Comparison of ENCODE assay signal across 11 cellular contexts in the genomic region with DNA sequence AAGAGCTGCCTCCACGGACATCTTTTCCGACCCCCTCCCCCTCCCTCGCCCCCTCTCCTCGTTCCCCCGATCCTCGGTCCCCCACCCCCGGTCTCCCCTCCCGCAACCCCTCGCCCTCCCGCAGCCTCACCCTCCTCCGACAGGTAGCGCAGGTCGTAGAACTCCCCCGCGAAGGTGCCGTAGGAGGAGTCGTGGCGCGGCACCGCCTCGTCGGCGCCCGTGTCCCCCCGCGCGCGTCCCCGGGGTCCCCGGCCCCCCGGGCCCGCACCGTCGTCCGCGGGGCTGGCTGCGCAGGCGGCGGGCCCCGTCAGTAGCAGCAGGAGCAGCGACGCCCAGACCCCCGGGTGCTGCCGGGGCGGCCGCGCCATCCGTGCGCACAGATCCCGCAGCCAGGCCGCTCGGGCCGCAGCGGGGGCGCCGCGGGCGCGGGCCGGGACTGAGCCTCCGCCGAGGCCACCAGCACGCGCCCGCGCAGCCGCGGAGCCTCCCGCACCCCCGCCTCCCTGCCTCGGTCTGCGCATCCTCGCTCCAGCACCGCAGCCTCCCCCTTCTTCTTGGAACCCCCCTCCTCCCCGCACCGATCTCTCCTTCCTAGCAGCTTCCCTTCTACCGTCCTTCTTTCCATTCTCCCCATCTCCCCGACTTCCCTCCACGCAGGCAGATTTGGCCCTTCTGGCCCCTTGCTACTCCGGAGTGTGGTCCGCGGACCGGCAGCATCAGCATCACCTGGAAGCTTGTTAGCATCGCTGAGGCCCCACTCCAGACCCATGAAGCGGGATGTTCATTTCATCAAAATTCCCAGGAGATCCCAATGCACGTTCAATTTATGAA. TPM values are rescaled to one million over a fixed set of nuclear protein-coding genes. Genes with fewer than 3 reads are reported as not detected.
DNase-seq lines count a peak whose midpoint lies in the region; ATAC-seq, FAIRE-seq and TF ChIP-seq lines count a peak whose summit lies in the region.
"Had no signal": no experiment of that assay in that cellular context is flagged by ENCODE, and none has a peak within 500 bp of the region (broad histone marks: within the 10 kb centered on the region; RNA-seq: fewer than 3 reads in every experiment).

A gene with protein sequence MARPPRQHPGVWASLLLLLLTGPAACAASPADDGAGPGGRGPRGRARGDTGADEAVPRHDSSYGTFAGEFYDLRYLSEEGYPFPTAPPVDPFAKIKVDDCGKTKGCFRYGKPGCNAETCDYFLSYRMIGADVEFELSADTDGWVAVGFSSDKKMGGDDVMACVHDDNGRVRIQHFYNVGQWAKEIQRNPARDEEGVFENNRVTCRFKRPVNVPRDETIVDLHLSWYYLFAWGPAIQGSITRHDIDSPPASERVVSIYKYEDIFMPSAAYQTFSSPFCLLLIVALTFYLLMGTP (minus strand): TSS at position 479 of the 831 bp plus-strand sequence. CDS start 111 bp downstream, at position 368.

- WGBS in urinary bladder = 4% methylated on average over 81 of the region's 86 CpGs

- DNase-seq in breast epithelium (ENCODE audit: low spot score in 2 of 2) = no peak
- no peak for DNase-seq in MCF 10A (ENCODE audit: unreplicated experiment)
- peak; percentile 53 to 81 (median 64) for DNase-seq in dorsolateral prefrontal cortex
- DNase-seq in CD4-positive, alpha-beta T cell = no peak
- no peak for DNase-seq in HTR-8/SVneo (ENCODE audit: insufficient read length, low spot score)
- DNase-seq: effector memory CD4-positive, alpha-beta T cell; SIG-M5 had no signal

- H3K9me3 ChIP-seq in breast epithelium (peaks cover 0 to 6% of the 10 kb centered on the region in 2 donors), muscle layer of colon (ENCODE audit: low read length) (no peaks in the 10 kb centered on the region)
- H3K9me3 ChIP-seq in CD4-positive, alpha-beta T cell (ENCODE audit: control insufficient read depth, low read length) = no peaks in the 10 kb centered on the region

- no TSS peak for BruUV-seq in MCF 10A (replicated peaks; lab: Mats Ljungman, UMichigan)

- no peak for ATAC-seq in HG02610 (IDR thresholded peaks at IDR 0.05; ENCODE audit: unreplicated experiment)
- ATAC-seq in CD4-positive, alpha-beta T cell (ENCODE audit: poor library complexity) = no peak

- H3K27ac Mint-ChIP-seq in MCF 10A (ENCODE audit: low read depth, unreplicated experiment) = no peak within 1 kb of the TSS
- no peak within 1 kb of the TSS for H3K27ac Mint-ChIP-seq in CD4-positive, alpha-beta T cell

- H3K4me3 ChIP-seq in breast epithelium = peak within 1 kb of the TSS in 2 of 3 donors; percentile 42 to 66
- H3K4me3 ChIP-seq in dorsolateral prefrontal cortex = peak within 1 kb of the TSS; percentile 29 to 72 (median 57)
- peak within 1 kb of the TSS; percentile 27 to 38 for H3K4me3 ChIP-seq in muscle layer of colon (ENCODE audit: low read depth in 1 of 2, low read length in 2 of 2)
- H3K4me3 ChIP-seq in urinary bladder (ENCODE audit: low read depth, low read length) = peak within 1 kb of the TSS; percentile 36

- H3K36me3 ChIP-seq in breast epithelium (no peaks in the 10 kb centered on the region), muscle layer of colon (ENCODE audit: insufficient read depth, low read length) (no peaks in the 10 kb centered on the region), urinary bladder (ENCODE audit: insufficient read depth) (no peaks in the 10 kb centered on the region)

- H3K4me3 Mint-ChIP-seq in MCF 10A (ENCODE audit: unreplicated experiment) = no peak within 1 kb of the TSS
- H3K4me3 Mint-ChIP-seq in CD4-positive, alpha-beta T cell = no peak within 1 kb of the TSS

- CTCF ChIA-PET in MCF 10A (lab: Yijun Ruan, JAX) = no interaction called here
- CTCF ChIA-PET in CD4-positive, alpha-beta T cell (lab: Charles Lee) = no interaction called here

- no peaks in the 10 kb centered on the region for H3K27me3 Mint-ChIP-seq in MCF 10A (ENCODE audit: insufficient read depth, unreplicated experiment)
- H3K27me3 Mint-ChIP-seq in CD4-positive, alpha-beta T cell = peaks cover 79% of the 10 kb centered on the region

- no peak within 1 kb of the TSS for H3K9ac ChIP-seq in muscle layer of colon (ENCODE audit: low read length)

- no peak for TF ChIP-seq POLR2A in breast epithelium (IDR thresholded peaks at IDR 0.05)

- no peaks in the 10 kb centered on the region for H3K36me3 Mint-ChIP-seq in MCF 10A (ENCODE audit: insufficient read depth, unreplicated experiment)
- H3K36me3 Mint-ChIP-seq in CD4-positive, alpha-beta T cell (ENCODE audit: low read depth) = no peaks in the 10 kb centered on the region

- POLR2A ChIA-PET in MCF 10A (lab: Yijun Ruan, JAX) = interaction anchor here (1.5 kb wide), 1 partner anchor 155 kb away, joined by 3 read pairs; no protein-coding TSS in a partner anchor
- POLR2A ChIA-PET in CD4-positive, alpha-beta T cell (lab: Charles Lee) = no interaction called here

- intact Hi-C loops in breast epithelium (cut with DNase I; ENCODE audit: low total_unique reads) (no loop called here), MCF 10A (cut with micrococcal nuclease) (no loop called here), dorsolateral prefrontal cortex (cut with DNase I) (loop anchor here in 1 of 2 donors (2.0 kb wide), 1 partner anchor 154 kb away; a partner anchor contains a TSS)
- intact Hi-C loops in CD4-positive, alpha-beta T cell (cut with DNase I, micrococcal nuclease) = no loop called here

- H3K27ac ChIP-seq in breast epithelium (no peak within 1 kb of the TSS), dorsolateral prefrontal cortex (peak within 1 kb of the TSS in 52 of 59 donors; percentile 6 to 85 (median 72)), muscle layer of colon (ENCODE audit: low read depth, low read length) (no peak within 1 kb of the TSS), urinary bladder (ENCODE audit: low read depth) (no peak within 1 kb of the TSS)
- no peak within 1 kb of the TSS for H3K27ac ChIP-seq in CD4-positive, alpha-beta T cell (ENCODE audit: low read depth, low read length)

- H3K4me1 ChIP-seq in breast epithelium = no peaks in the 10 kb centered on the region
- no peaks in the 10 kb centered on the region for H3K4me1 ChIP-seq in muscle layer of colon (ENCODE audit: insufficient read depth, low read length)
- H3K4me1 ChIP-seq in urinary bladder (ENCODE audit: insufficient read depth) = no peaks in the 10 kb centered on the region

- H3K27me3 ChIP-seq in breast epithelium (no peaks in the 10 kb centered on the region), dorsolateral prefrontal cortex (no peaks in the 10 kb centered on the region), muscle layer of colon (ENCODE audit: control insufficient read depth in 1 of 2, insufficient read depth in 2 of 2, low read length in 2 of 2) (peaks cover 0 to 3% of the 10 kb centered on the region in 2 donors)
- H3K27me3 ChIP-seq in CD4-positive, alpha-beta T cell (ENCODE audit: control insufficient read depth, insufficient read depth, low read length) = peaks cover 46% of the 10 kb centered on the region

- FAIRE-seq in HTR-8/SVneo (lab: Jason Lieb, UNC) = no peak

- TF ChIP-seq CTCF in breast epithelium (IDR thresholded peaks at IDR 0.05) = no peak
- TF ChIP-seq CTCF in MCF 10A (IDR thresholded peaks at IDR 0.05; ENCODE audit: unreplicated experiment) = no peak
- TF ChIP-seq CTCF in dorsolateral prefrontal cortex (IDR thresholded peaks at IDR 0.05 in 54 of 56, conservative IDR thresholded peaks at IDR 0.05 in 2 of 56; ENCODE audit: low read depth in 1 of 56, partially characterized antibody in 56 of 56) = no peak
- no peak for TF ChIP-seq CTCF in CD4-positive, alpha-beta T cell (IDR thresholded peaks at IDR 0.05)

- no peaks in the 10 kb centered on the region for H3K9me3 Mint-ChIP-seq in MCF 10A (ENCODE audit: unreplicated experiment)
- peaks cover 4% of the 10 kb centered on the region for H3K9me3 Mint-ChIP-seq in CD4-positive, alpha-beta T cell

- no peaks in the 10 kb centered on the region for H3K4me1 Mint-ChIP-seq in MCF 10A (ENCODE audit: insufficient read depth, unreplicated experiment)
- peaks cover 4% of the 10 kb centered on the region for H3K4me1 Mint-ChIP-seq in CD4-positive, alpha-beta T cell (ENCODE audit: low read depth)

RNA-seq across cellular contexts. Expression of the gene that starts here (rescaled TPM):
- total RNA-seq in breast epithelium (1 to 10 TPM in 2 of 3 donors, under 1 TPM in 1; 0.16 to 2.6 (median 2.0) TPM), MCF 10A (2022) (not detected in 2 replicates), dorsolateral prefrontal cortex (100 to 1,000 TPM in 105 of 120 experiments, 10 to 100 TPM in 15; 42.9 to 221 (median 137) TPM), urinary bladder (7.8 TPM)
- polyA plus RNA-seq in urinary bladder = 0.44 TPM
- not detected for total RNA-seq in CD4-positive, alpha-beta T cell
- total RNA-seq: Daoy had no signal

Comparison
In these comparisons a context has a peak if more than half of its experiments do, and no peak if none do; other contexts are left out.
1. DNase-seq: peak in dorsolateral prefrontal cortex (10 of 10); none in breast epithelium (0 of 2), MCF 10A (single experiment), CD4-positive, alpha-beta T cell (0 of 10) and HTR-8/SVneo (single experiment).
2. H3K27ac ChIP-seq: peak in dorsolateral prefrontal cortex (52 of 59); none in breast epithelium (0 of 2), muscle layer of colon (single experiment), urinary bladder (single experiment) and CD4-positive, alpha-beta T cell (single experiment).
3. Peak in every context shown above with its lines, with median percentiles within 50 percentile points of each other: H3K4me3 ChIP-seq.